Comparison of ENCODE assay signal across 1 cellular context in genomic region chr16:23836404-23837291, GRCh38.
TF ChIP-seq lines count a peak whose summit lies in the region.

No MANE protein-coding gene starts in this region.

TF ChIP-seq in SK-N-SH treated with all-trans-retinoic acid at 6 μM for 48 hours, 23 proteins besides CTCF, POLR2A, EP300 and RAD21 (continued from another document):
- TF ChIP-seq POU6F1 (CRISPR knock-in tag; IDR thresholded peaks at IDR 0.05; ENCODE audit: borderline replicate concordance, low read depth) (no peak), BACH2 (CRISPR knock-in tag; IDR thresholded peaks at IDR 0.05; ENCODE audit: borderline replicate concordance) (no peak), ESRRG (CRISPR knock-in tag; IDR thresholded peaks at IDR 0.05) (no peak), ZFP3 (CRISPR knock-in tag; IDR thresholded peaks at IDR 0.05) (no peak), ZNF565 (CRISPR knock-in tag; conservative IDR thresholded peaks at IDR 0.05; ENCODE audit: low read depth) (no peak), TCF4 (CRISPR knock-in tag; IDR thresholded peaks at IDR 0.05; ENCODE audit: borderline replicate concordance) (no peak), SNAI2 (CRISPR knock-in tag; IDR thresholded peaks at IDR 0.05) (no peak), CREB5 (CRISPR knock-in tag; IDR thresholded peaks at IDR 0.05; ENCODE audit: low read depth) (no peak), CSRNP3 (CRISPR knock-in tag; IDR thresholded peaks at IDR 0.05) (no peak), CSDC2 (CRISPR knock-in tag; IDR thresholded peaks at IDR 0.05) (no peak), ZNF70 (CRISPR knock-in tag; IDR thresholded peaks at IDR 0.05) (no peak), ZC3H10 (CRISPR knock-in tag; IDR thresholded peaks at IDR 0.05) (no peak), ARNTL (CRISPR knock-in tag; IDR thresholded peaks at IDR 0.05; ENCODE audit: borderline replicate concordance, low read depth) (no peak), RARB (CRISPR knock-in tag; IDR thresholded peaks at IDR 0.05) (no peak)
- TF ChIP-seq, protein P1, sequence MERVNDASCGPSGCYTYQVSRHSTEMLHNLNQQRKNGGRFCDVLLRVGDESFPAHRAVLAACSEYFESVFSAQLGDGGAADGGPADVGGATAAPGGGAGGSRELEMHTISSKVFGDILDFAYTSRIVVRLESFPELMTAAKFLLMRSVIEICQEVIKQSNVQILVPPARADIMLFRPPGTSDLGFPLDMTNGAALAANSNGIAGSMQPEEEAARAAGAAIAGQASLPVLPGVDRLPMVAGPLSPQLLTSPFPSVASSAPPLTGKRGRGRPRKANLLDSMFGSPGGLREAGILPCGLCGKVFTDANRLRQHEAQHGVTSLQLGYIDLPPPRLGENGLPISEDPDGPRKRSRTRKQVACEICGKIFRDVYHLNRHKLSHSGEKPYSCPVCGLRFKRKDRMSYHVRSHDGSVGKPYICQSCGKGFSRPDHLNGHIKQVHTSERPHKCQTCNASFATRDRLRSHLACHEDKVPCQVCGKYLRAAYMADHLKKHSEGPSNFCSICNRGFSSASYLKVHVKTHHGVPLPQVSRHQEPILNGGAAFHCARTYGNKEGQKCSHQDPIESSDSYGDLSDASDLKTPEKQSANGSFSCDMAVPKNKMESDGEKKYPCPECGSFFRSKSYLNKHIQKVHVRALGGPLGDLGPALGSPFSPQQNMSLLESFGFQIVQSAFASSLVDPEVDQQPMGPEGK (CRISPR knock-in tag; IDR thresholded peaks at IDR 0.05; ENCODE audit: borderline replicate concordance), result no peak
TF ChIP-seq in SK-N-SH treated with all-trans-retinoic acid at 6 μM for 48 hours: peak in this region for 0.
